In the genomic region with DNA sequence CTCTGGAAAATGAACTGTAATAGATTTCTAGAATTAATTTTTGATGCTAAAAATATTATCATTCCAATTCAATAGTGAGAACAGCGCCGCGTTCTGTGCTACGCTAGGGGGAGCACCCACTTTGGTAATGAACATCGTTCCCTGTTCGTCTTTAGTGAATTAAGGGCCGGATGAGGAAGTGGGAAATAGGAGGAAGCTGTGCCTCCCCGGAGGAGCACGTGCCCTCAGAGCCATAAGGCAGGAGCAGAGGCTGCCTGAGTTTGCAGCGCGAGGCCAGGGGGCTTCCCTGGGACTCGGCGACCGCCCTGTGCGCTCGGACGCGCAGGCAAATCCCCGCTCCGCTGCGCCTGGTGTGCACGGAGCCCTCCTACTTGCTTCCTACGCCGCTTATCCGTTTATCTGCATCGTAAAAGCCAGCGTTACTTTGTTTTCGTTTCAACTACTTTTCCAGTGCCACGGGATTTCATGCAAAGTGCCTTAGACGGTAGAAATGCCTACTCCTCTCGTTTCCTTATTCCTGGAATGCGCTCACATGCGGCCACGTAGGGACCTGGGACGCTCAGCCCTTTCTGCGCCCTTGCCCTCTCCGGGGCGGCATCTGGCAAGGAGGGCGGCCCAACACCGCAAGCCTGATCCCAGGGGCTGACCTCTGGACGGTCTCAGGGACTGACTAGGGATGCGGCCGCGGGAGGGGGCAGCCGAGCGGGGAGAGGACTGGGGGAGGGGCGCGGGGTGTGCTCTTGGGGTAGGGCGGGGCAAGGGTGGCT, we compare ENCODE assay signal across 1 cellular context.
A peak's percentile ranks its signal among the peaks of the same experiment; 100 is the strongest.
TF ChIP-seq lines count a peak whose summit lies in the region.

No MANE protein-coding gene starts in this region.

TF ChIP-seq in IMR-90, 13 proteins besides CTCF, POLR2A, EP300 and RAD21:
- TF ChIP-seq MXI1 (IDR thresholded peaks at IDR 0.05; ENCODE audit: borderline replicate concordance, low read depth, low read length), result no peak
- peak; percentile 49; the same call in 1 of the 2 replicates for TF ChIP-seq USF2 (IDR thresholded peaks at IDR 0.05; ENCODE audit: low read depth, low read length)
- TF ChIP-seq CEBPB (IDR thresholded peaks at IDR 0.05; ENCODE audit: low read depth, low read length), result no peak
- no peak for TF ChIP-seq CHD1 (IDR thresholded peaks at IDR 0.05; ENCODE audit: low read depth, low read length)
- TF ChIP-seq NFE2L2 (IDR thresholded peaks at IDR 0.05; ENCODE audit: low read depth, low read length), result no peak
- TF ChIP-seq SMC3 (IDR thresholded peaks at IDR 0.05; ENCODE audit: low read depth, low read length), result peak; percentile 42
- no peak for TF ChIP-seq FOS (IDR thresholded peaks at IDR 0.05; ENCODE audit: low read depth, low read length)
- no peak for TF ChIP-seq MAZ (IDR thresholded peaks at IDR 0.05; ENCODE audit: borderline replicate concordance, low read depth, low read length)
